8 cellular contexts compared by ENCODE assay signal in the genomic region with DNA sequence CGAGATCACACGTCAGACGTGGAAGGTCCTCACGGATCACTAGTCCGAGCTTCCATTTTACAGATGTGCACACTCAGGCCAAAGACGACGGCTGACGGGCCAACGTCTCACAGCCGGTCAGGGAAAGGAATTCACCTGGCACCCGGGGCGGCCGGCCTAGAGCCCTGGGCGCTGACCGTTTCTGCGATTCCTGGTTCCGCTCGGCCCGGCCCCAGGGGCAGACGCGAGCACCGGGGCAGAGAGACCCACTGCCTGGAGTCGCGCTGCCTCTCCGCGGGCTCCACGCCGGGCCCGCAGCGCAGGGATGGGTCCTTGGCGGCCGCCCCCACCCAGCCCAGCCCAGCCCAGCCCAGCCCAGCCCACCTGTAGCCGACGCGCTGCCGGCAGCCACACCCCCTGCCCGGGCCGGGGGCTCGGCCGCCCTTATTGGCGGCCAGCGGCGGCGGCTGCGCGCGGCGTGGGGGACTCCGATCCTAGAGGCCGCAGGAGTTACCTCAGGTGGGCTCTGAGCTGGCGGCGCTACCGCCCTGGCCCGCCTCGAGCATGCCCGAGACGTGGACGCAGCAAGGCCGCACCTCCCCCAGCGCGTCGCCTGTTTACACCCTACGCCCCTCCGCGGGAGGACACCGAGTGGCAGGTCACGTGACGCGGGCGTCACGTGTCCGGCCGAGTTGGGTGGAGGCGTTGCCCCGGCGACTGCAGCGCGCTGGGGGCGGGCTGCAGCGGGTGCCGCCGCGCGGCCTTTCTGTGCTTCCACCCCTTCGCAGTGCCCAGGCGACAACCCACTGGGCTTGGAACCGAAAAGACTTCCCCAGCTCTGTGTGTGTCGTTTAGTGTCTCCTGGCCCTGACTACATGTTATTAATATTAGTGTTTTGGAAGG.
DNase-seq lines count a peak whose midpoint lies in the region; TF ChIP-seq lines count a peak whose summit lies in the region.

No MANE protein-coding gene starts in this region.

- POLR2A ChIA-PET in RWPE1 (lab: Yijun Ruan, JAX; ENCODE audit: low non-redundant PET): no interaction called here

- peak overlapping the region; percentile 71 for H3K4me3 ChIP-seq in neuron (ENCODE audit: low read length)

- no peaks in the 10 kb centered on the region for H3K36me3 ChIP-seq in neuron (ENCODE audit: insufficient read depth, low read length)

- CTCF ChIA-PET in RWPE1 (lab: Yijun Ruan, JAX): interaction anchor here (1.1 kb wide), 1 partner anchor 130 kb away, joined by 3 read pairs; no protein-coding TSS in a partner anchor

- no peak for TF ChIP-seq CTCF in RWPE1 (conservative IDR thresholded peaks at IDR 0.05; ENCODE audit: low read depth)

- H3K27me3 ChIP-seq in neuron (ENCODE audit: insufficient read depth, low read length): no peaks in the 10 kb centered on the region

- H3K4me1 ChIP-seq in neuron (ENCODE audit: insufficient read depth, low read length): peaks cover 15% of the 10 kb centered on the region

- H3K9me3 ChIP-seq in neuron (ENCODE audit: low read length): no peaks in the 10 kb centered on the region

- DNase-seq in ELF-1 (ENCODE audit: low read depth, low spot score) (peak; percentile 95), GOT3 (lab: John Stamatoyannopoulos, UW) (peak; percentile 47), LHCN-M2 (ENCODE audit: low read depth) (peak; percentile 85), RWPE1 (ENCODE audit: low spot score) (peak; percentile 80), activated gamma-delta T cell (lab: John Stamatoyannopoulos, UW) (peak; percentile 85), foreskin melanocyte (peak; percentile 76), stromal cell of bone marrow (ENCODE audit: low read depth) (peak; percentile 81)

- H2AFZ ChIP-seq in neuron (ENCODE audit: low read depth, low read length): peak overlapping the region; percentile 95

- H3K27ac ChIP-seq in RWPE1: peak overlapping the region; percentile 65

Comparison
In these comparisons a context has a peak if more than half of its experiments do, and no peak if none do; other contexts are left out.
1. Peak in every context shown above with its lines: DNase-seq, H3K4me3 ChIP-seq and H3K27ac ChIP-seq.